12 cellular contexts compared by ENCODE assay signal in the genomic region with DNA sequence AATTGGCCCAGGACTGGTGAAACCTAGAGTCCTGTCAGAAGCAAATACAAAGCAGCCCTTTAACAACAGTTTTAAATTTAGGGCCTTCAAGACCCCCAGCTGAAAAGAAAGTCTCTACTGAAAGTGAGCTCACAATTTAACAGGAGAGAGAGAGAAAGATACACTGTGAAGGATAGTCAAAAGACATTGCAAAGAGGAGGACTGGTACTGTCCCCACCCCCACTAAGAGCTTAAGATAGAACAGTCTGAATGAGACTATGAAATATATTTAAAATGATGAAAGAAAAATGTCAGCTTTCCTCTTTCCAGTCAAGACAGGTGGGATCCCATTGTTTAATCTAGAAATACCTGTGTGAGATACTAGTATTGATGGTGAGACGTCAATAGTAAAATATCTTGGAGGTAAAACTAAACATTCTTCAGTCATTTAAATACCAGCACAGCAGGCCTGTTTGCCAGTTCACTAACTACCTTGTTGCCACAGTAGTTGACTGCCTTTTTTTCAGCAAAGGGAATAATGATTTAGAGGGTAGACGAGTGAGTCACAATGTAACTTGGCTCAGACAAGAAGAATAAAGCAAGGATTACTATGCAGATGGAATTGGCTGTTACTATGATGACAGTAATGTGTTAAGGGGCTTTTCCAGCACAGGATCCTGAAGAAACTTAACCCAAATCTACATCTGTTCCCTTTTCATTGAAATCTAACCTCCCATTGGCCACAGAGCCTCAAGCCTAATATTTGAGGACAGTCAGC. TPM values are rescaled to one million over a fixed set of nuclear protein-coding genes. Genes with fewer than 3 reads are reported as not detected.
DNase-seq lines count a peak whose midpoint lies in the region; ATAC-seq and TF ChIP-seq lines count a peak whose summit lies in the region.
"Had no signal": no experiment of that assay in that cellular context is flagged by ENCODE, and none has a peak within 500 bp of the region (broad histone marks: within the 10 kb centered on the region; RNA-seq: fewer than 3 reads in every experiment).

No MANE protein-coding gene starts in this region.

- no peak overlapping the region for H3K14ac ChIP-seq in trophoblast cell (ENCODE audit: low read length)

- no peaks in the 10 kb centered on the region; the same call in 1 of the 2 replicates for H3K79me2 ChIP-seq in GM23248 (ENCODE audit: insufficient read depth)
- H3K79me2 ChIP-seq in trophoblast cell (ENCODE audit: control insufficient read depth, insufficient read depth, low read length, poor library complexity): no peaks in the 10 kb centered on the region

- TF ChIP-seq CTCF in fibroblast of mammary gland (conservative IDR thresholded peaks at IDR 0.05; ENCODE audit: control insufficient read depth, insufficient read depth, low read depth, low read length) (no peak), suprapubic skin (IDR thresholded peaks at IDR 0.05) (no peak)

- no peak overlapping the region for H2BK5ac ChIP-seq in trophoblast cell (ENCODE audit: low read depth, low read length, poor library complexity)

- TF ChIP-seq EP300 in suprapubic skin (IDR thresholded peaks at IDR 0.05): no peak

- H3F3A ChIP-seq in GM23248 (ENCODE audit: insufficient read depth): peaks cover 18% of the 10 kb centered on the region

- no peak overlapping the region for H2AK5ac ChIP-seq in trophoblast cell (ENCODE audit: low read length)

- no peak overlapping the region for H3K18ac ChIP-seq in trophoblast cell (ENCODE audit: low read length)

- H3K36me3 ChIP-seq in GM23248 (ENCODE audit: low read depth) (peaks cover 34% of the 10 kb centered on the region), trophoblast cell (ENCODE audit: control insufficient read depth in 1 of 2, insufficient read depth in 2 of 2, low read length in 2 of 2) (peaks cover 16 to 24% of the 10 kb centered on the region in 2 experiments), suprapubic skin (peaks cover 70% of the 10 kb centered on the region)

- no peaks in the 10 kb centered on the region for H3K9me2 ChIP-seq in GM23248 (ENCODE audit: insufficient read depth)

- H3K79me1 ChIP-seq in trophoblast cell (ENCODE audit: low read length): no peaks in the 10 kb centered on the region

- H3K4me1 ChIP-seq in GM23248 (ENCODE audit: insufficient read depth): peaks cover 8% of the 10 kb centered on the region; the same call in 1 of the 2 replicates
- H3K4me1 ChIP-seq in trophoblast cell (ENCODE audit: control insufficient read depth in 1 of 2, insufficient read depth in 2 of 2, low read length in 2 of 2): no peaks in the 10 kb centered on the region
- no peaks in the 10 kb centered on the region for H3K4me1 ChIP-seq in suprapubic skin
- H3K4me1 ChIP-seq: body of pancreas had no signal

- H3K27me3 ChIP-seq in GM23248 (replicated peaks; ENCODE audit: insufficient read depth) (no peaks in the 10 kb centered on the region), trophoblast cell (ENCODE audit: insufficient read depth, low read length) (no peaks in the 10 kb centered on the region), suprapubic skin (no peaks in the 10 kb centered on the region)
- H3K27me3 ChIP-seq: body of pancreas had no signal

- peaks cover 7% of the 10 kb centered on the region for H3K4me1 Mint-ChIP-seq in T-helper 17 cell

- in situ Hi-C loops in GM23248 (cut with MboI): no loop called here

- H3K9me3 ChIP-seq in GM23248 (ENCODE audit: low read depth) (no peaks in the 10 kb centered on the region), T-helper 17 cell (ENCODE audit: control insufficient read depth, low read length, poor library complexity, severe bottlenecking) (no peaks in the 10 kb centered on the region), trophoblast cell (ENCODE audit: insufficient read depth, low read depth, low read length) (no peaks in the 10 kb centered on the region), suprapubic skin (no peaks in the 10 kb centered on the region)
- H3K9me3 ChIP-seq: body of pancreas had no signal

- no peak overlapping the region for H4K91ac ChIP-seq in trophoblast cell (ENCODE audit: low read depth, low read length)

- DNase-seq in GM23248 (peak; percentile 62), T-helper 17 cell (no peak), fibroblast of mammary gland (ENCODE audit: low read depth) (peak; percentile 64), trophoblast cell (peak; percentile 30 to 32), hepatic stellate cell (ENCODE audit: low spot score) (no peak), suprapubic skin (ENCODE audit: low spot score in 2 of 2) (no peak), OCI-M1 (lab: John Stamatoyannopoulos, UW) (no peak)
- DNase-seq in stimulated activated CD4-positive, alpha-beta T cell treated with anti-CD3 and anti-CD28 coated beads, Interleukin-15, amount 100 ng/mL, for 24 hours: no peak
- DNase-seq: activated CD4-positive, alpha-beta T cell treated with anti-CD3 and anti-CD28 coated beads for 1 hour; NCI-H1092; NCI-H526 treated with DMSO at 0.1 percent for 48 hours had no signal

- H3K4me3 ChIP-seq in GM23248 (no peak overlapping the region), fibroblast of mammary gland (ENCODE audit: control insufficient read depth, low read depth, low read length) (no peak overlapping the region), trophoblast cell (ENCODE audit: low read depth, low read length) (no peak overlapping the region), suprapubic skin (no peak overlapping the region)
- H3K4me3 ChIP-seq: body of pancreas had no signal

- no peak for ATAC-seq in T-helper 17 cell
- ATAC-seq: body of pancreas had no signal

- no peak overlapping the region for H3K4me2 ChIP-seq in GM23248 (ENCODE audit: unreplicated experiment)
- H3K4me2 ChIP-seq in trophoblast cell (ENCODE audit: low read length): no peak overlapping the region

- H2BK120ac ChIP-seq in trophoblast cell (ENCODE audit: insufficient read depth, low read length, poor library complexity): no peak overlapping the region

- H3K4ac ChIP-seq in trophoblast cell (ENCODE audit: low read depth, low read length): no peak overlapping the region

- TF ChIP-seq POLR2A in suprapubic skin (IDR thresholded peaks at IDR 0.05): no peak

- no peak overlapping the region for H2BK12ac ChIP-seq in trophoblast cell (ENCODE audit: low read length)

- no peak overlapping the region for H3K4me3 Mint-ChIP-seq in T-helper 17 cell

- no peak overlapping the region for H3K9ac ChIP-seq in GM23248
- H3K9ac ChIP-seq in trophoblast cell (ENCODE audit: low read length): no peak overlapping the region

- peak overlapping the region; percentile 41 for H3K27ac Mint-ChIP-seq in T-helper 17 cell

- no peak overlapping the region for H3K23ac ChIP-seq in trophoblast cell (ENCODE audit: low read length)

- 75% methylated on average over 2 of the region's 2 CpGs for WGBS in GM23248 (ENCODE audit: low coverage in 1 of 2, low lambda C conversion rate in 2 of 2, missing lambda C conversion rate in 2 of 2), 2 experiments
- no CpG with 5 or more reads among the region's 2 CpGs for WGBS in trophoblast cell (ENCODE audit: extremely low coverage, insufficient coverage, insufficient read length)
- WGBS in suprapubic skin: 73% methylated on average over 2 of the region's 2 CpGs

- no peaks in the 10 kb centered on the region for H3K27me3 Mint-ChIP-seq in T-helper 17 cell

- no peak overlapping the region for H4K8ac ChIP-seq in trophoblast cell (ENCODE audit: low read depth, low read length)

- H4K12ac ChIP-seq in trophoblast cell (ENCODE audit: low read depth, low read length): no peak overlapping the region

- no peak overlapping the region for H3K27ac ChIP-seq in GM23248
- no peak overlapping the region for H3K27ac ChIP-seq in trophoblast cell (ENCODE audit: low read depth, low read length)
- H3K27ac ChIP-seq in suprapubic skin: no peak overlapping the region
- H3K27ac ChIP-seq: body of pancreas had no signal

- H3K36me3 Mint-ChIP-seq in T-helper 17 cell (ENCODE audit: low read depth): peaks cover 9% of the 10 kb centered on the region

- H2AFZ ChIP-seq in GM23248 (no peak overlapping the region), trophoblast cell (ENCODE audit: insufficient read depth, low read length, poor library complexity) (no peak overlapping the region)

- no peaks in the 10 kb centered on the region for H4K20me1 ChIP-seq in GM23248 (ENCODE audit: insufficient read depth)

RNA-seq across cellular contexts. Expression of gene RASL10B, which starts 47.2 kb away (rescaled TPM):
- total RNA-seq in GM23248 (2014; rRNA removed; shearing (Covaris generic)): 0.54 and 0.76 TPM in 2 replicates
- polyA plus RNA-seq in GM23248 (2016; fragmentation: Nextera tagmentation; extraction: Ambion mirVana): 0.08 and 0.11 TPM in 2 replicates
- total RNA-seq in T-helper 17 cell (under 1 TPM; 0.10 to 0.50 TPM), suprapubic skin (1 to 10 TPM in 3 of 4 donors, under 1 TPM in 1; 0.94 to 2.5 (median 1.9) TPM)
- polyA plus RNA-seq in trophoblast cell (2013): 5.6 and 5.9 TPM in 2 replicates

Comparison
In these comparisons a context has a peak if more than half of its experiments do, and no peak if none do; other contexts are left out.
1. DNase-seq: peak in GM23248 (single experiment), fibroblast of mammary gland (single experiment) and trophoblast cell (2 of 2); none in T-helper 17 cell (0 of 3), stimulated activated CD4-positive, alpha-beta T cell treated with anti-CD3 and anti-CD28 coated beads, Interleukin-15, amount 100 ng/mL, for 24 hours (single experiment), hepatic stellate cell (single experiment), suprapubic skin (0 of 2) and OCI-M1 (single experiment).